14 cellular contexts compared by ENCODE assay signal in genomic region chr3:58429657-58430056, GRCh38. TPM values are rescaled to one million over a fixed set of nuclear protein-coding genes. Genes with fewer than 3 reads are reported as not detected.
DNase-seq lines count a peak whose midpoint lies in the region; ATAC-seq and TF ChIP-seq lines count a peak whose summit lies in the region.
"Had no signal": no experiment of that assay in that cellular context is flagged by ENCODE, and none has a peak within 500 bp of the region (broad histone marks: within the 10 kb centered on the region; RNA-seq: fewer than 3 reads in every experiment).

No MANE protein-coding gene starts in this region.

- no peak overlapping the region for H3K4me3 Mint-ChIP-seq in stimulated activated naive CD8-positive, alpha-beta T cell treated with anti-CD3 and anti-CD28 coated beads, Interleukin-15, amount 100 ng/mL, for 72 hours

- peaks cover 29% of the 10 kb centered on the region for H3K4me1 Mint-ChIP-seq in stimulated activated naive CD8-positive, alpha-beta T cell treated with anti-CD3 and anti-CD28 coated beads, Interleukin-15, amount 100 ng/mL, for 72 hours

- peak overlapping the region; percentile 7 for H3K4me3 ChIP-seq in Loucy (ENCODE audit: low read length, poor library complexity, severe bottlenecking)
- no peak overlapping the region for H3K4me3 ChIP-seq in BE2C (ENCODE audit: low read depth, low read length)
- H3K4me3 ChIP-seq: A549, SK-N-MC, tibial nerve had no signal

- no peak for ATAC-seq in stimulated activated naive CD8-positive, alpha-beta T cell treated with anti-CD3 and anti-CD28 coated beads, Interleukin-15, amount 100 ng/mL, for 72 hours
- ATAC-seq in stimulated activated naive CD8-positive, alpha-beta T cell treated with anti-CD3 and anti-CD28 coated beads, Interleukin-15, Interleukin-2, amounts not matched to agents 100 U/mL and 50 U/mL, for 24 hours: no peak
- ATAC-seq in HG02678 (IDR thresholded peaks at IDR 0.05; ENCODE audit: unreplicated experiment): peak; percentile 46
- ATAC-seq: A549 had no signal

- no peak overlapping the region for H2AFZ ChIP-seq in Loucy (ENCODE audit: low read length)

- H3K4me2 ChIP-seq in Loucy (ENCODE audit: low read depth, low read length, poor library complexity, severe bottlenecking): peak overlapping the region; percentile 30
- H3K4me2 ChIP-seq: A549 had no signal

- H3K4me1 ChIP-seq in Loucy (ENCODE audit: insufficient read depth, low read length, poor library complexity, severe bottlenecking) (peaks cover 31% of the 10 kb centered on the region), BE2C (no peaks in the 10 kb centered on the region)

- H3K9me3 ChIP-seq in Loucy (ENCODE audit: insufficient read depth, low read depth, low read length) (no peaks in the 10 kb centered on the region), BE2C (no peaks in the 10 kb centered on the region)
- H3K9me3 ChIP-seq: A549, tibial nerve had no signal

- H3K9ac ChIP-seq in Loucy (ENCODE audit: low read depth, low read length, poor library complexity, severe bottlenecking): peak overlapping the region; percentile 34

- no peak for TF ChIP-seq CTCF in Loucy (conservative IDR thresholded peaks at IDR 0.05; ENCODE audit: low read length)
- no peak for TF ChIP-seq CTCF in BE2C (IDR thresholded peaks at IDR 0.05; ENCODE audit: low read depth, low read length)

- H3K9me2 ChIP-seq in Loucy (replicated peaks; ENCODE audit: low read depth, low read length): no peaks in the 10 kb centered on the region

- DNase-seq in stimulated activated naive CD8-positive, alpha-beta T cell treated with anti-CD3 and anti-CD28 coated beads, Interleukin-15, amount 100 ng/mL, for 72 hours: no peak
- DNase-seq in stimulated activated naive CD8-positive, alpha-beta T cell treated with anti-CD3 and anti-CD28 coated beads, Interleukin-15, Interleukin-2, amounts not matched to agents 100 U/mL and 50 U/mL, for 24 hours: no peak
- DNase-seq in NCI-H345 treated with DMSO at 0.1 percent for 48 hours (lab: John Stamatoyannopoulos, UW; ENCODE audit: unreplicated experiment) (no peak), BE2C (no peak)
- no peak for DNase-seq in stimulated activated CD4-positive, alpha-beta T cell treated with anti-CD3 and anti-CD28 coated beads, Interleukin-4, amount 100 ng/mL, for 1 hour
- no peak for DNase-seq in activated effector memory CD4-positive, alpha-beta T cell treated with anti-CD3 and anti-CD28 coated beads, Interleukin-2, amount 50 U/mL, for 16 hours
- DNase-seq: GF-D8, HCEC 1CT, NCI-H524 treated with DMSO at 0.1 percent for 48 hours had no signal

- peaks cover 40% of the 10 kb centered on the region for H4K20me1 ChIP-seq in Loucy (ENCODE audit: insufficient read depth, low read length, poor library complexity, severe bottlenecking)

- no peaks in the 10 kb centered on the region for H3K27me3 ChIP-seq in Loucy (ENCODE audit: insufficient read depth, low read length, poor library complexity, severe bottlenecking)
- no peaks in the 10 kb centered on the region for H3K27me3 ChIP-seq in BE2C
- H3K27me3 ChIP-seq: tibial nerve had no signal

- peak overlapping the region; percentile 48 to 57 for H3K27ac Mint-ChIP-seq in stimulated activated naive CD8-positive, alpha-beta T cell treated with anti-CD3 and anti-CD28 coated beads, Interleukin-15, amount 100 ng/mL, for 72 hours

- H3K36me3 ChIP-seq in Loucy (ENCODE audit: insufficient read depth, low read length) (peaks cover 66% of the 10 kb centered on the region), BE2C (peaks cover 19% of the 10 kb centered on the region)

- H3F3A ChIP-seq in Loucy (ENCODE audit: low read depth): no peaks in the 10 kb centered on the region

- H3K9me3 Mint-ChIP-seq in stimulated activated naive CD8-positive, alpha-beta T cell treated with anti-CD3 and anti-CD28 coated beads, Interleukin-15, amount 100 ng/mL, for 72 hours: no peaks in the 10 kb centered on the region

- H3K79me2 ChIP-seq in Loucy (ENCODE audit: insufficient read depth, low read length): peaks cover 47% of the 10 kb centered on the region

- no peaks in the 10 kb centered on the region for H3K27me3 Mint-ChIP-seq in stimulated activated naive CD8-positive, alpha-beta T cell treated with anti-CD3 and anti-CD28 coated beads, Interleukin-15, amount 100 ng/mL, for 72 hours

RNA-seq across cellular contexts. Expression of gene PDHB, which starts 4.0 kb away (rescaled TPM):
- 58.6 TPM for polyA plus RNA-seq in BE2C (2012; ENCODE audit: insufficient read depth, insufficient read length, low read depth)
